In genomic region chr22:44814266-44815098, GRCh38 we compare ENCODE assay signal across 1 cellular context.
TF ChIP-seq lines count a peak whose summit lies in the region.

No MANE protein-coding gene starts in this region.

TF ChIP-seq in IMR-90, 13 proteins besides CTCF, POLR2A, EP300 and RAD21 (continued from another document):
- no peak for TF ChIP-seq CHD1 (IDR thresholded peaks at IDR 0.05; ENCODE audit: low read depth, low read length)
